Comparison of ENCODE assay signal across 1 cellular context in the genomic region with DNA sequence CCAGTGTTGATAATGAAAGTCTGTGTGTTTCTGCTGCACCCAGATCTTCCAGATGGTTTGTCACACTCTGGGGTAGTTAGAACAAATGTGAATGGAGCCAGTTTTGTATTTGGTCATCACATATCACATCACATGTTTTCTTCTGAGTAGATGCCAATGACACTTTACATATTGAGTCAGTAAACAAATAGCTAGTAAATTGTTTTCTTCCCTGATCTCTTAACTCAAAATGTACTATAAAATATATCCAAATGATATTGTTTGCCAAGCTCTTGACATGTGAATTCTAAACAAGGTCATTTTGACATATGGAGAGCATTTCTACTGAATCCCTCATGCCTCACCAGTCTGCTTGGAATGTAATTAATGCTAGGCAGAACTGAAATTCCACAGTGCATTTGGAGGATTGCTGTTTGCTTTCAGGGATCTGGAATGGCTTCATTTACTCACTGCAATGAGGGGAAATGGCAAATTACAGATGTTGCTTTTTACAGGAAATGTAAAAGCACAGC.
TF ChIP-seq lines count a peak whose summit lies in the region.

No MANE protein-coding gene starts in this region.

TF ChIP-seq in WTC11, 78 proteins besides CTCF, POLR2A, EP300 and RAD21 (continued from another document):
- TF ChIP-seq ZMAT4 (CRISPR knock-in tag; IDR thresholded peaks at IDR 0.05) (no peak), CREB1 (CRISPR knock-in tag; IDR thresholded peaks at IDR 0.05) (no peak)
TF ChIP-seq in WTC11: peak in this region for 0.
